Comparison of ENCODE assay signal across 8 cellular contexts in the genomic region with DNA sequence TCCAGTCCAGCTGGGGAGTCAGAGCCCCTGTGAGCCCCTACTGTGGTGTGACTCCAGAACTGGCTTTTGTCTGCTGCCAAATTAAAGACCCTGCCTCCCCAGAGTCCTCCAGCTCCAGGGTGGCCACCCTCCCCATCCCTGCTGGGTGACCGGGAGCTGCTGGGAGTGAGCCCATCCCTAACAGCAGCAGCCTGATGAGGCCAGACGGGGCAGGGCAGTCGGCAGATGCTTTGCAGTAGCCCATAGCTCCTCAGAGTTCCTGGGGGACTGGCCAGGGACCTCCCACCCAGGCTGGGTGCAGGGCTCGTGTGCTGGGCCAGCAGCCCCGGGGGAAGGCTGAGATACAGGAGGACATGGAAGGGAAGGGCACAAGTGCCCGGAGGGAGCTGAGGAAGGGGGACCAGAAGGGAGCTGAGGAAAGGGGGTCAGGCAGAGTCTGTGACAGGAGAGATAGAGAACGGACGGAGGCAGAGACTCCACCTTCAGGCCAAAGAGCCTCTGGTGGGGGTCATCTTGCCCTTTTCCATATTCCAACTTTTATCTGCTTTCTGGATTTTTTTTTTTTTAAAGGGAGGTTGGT. TPM values are rescaled to one million over a fixed set of nuclear protein-coding genes. Genes with fewer than 3 reads are reported as not detected.
DNase-seq lines count a peak whose midpoint lies in the region; TF ChIP-seq lines count a peak whose summit lies in the region.

No MANE protein-coding gene starts in this region.

- no peak for TF ChIP-seq POLR2A in erythroblast (IDR thresholded peaks at IDR 0.05; ENCODE audit: low read length)

- H3K4me3 ChIP-seq in ascending aorta (peak overlapping the region; percentile 49 to 72), subcutaneous abdominal adipose tissue (ENCODE audit: low read depth in 1 of 5, low read length in 5 of 5) (peak overlapping the region in 2 of 5 donors; percentile 60 to 71)

- H3K9ac ChIP-seq in subcutaneous abdominal adipose tissue (ENCODE audit: low read length in 5 of 5), result peak overlapping the region in 3 of 5 donors; percentile 30 to 57 (median 56)

- DNase-seq in NCI-H524 (lab: John Stamatoyannopoulos, UW), result peak; percentile 35 to 48
- no peak for DNase-seq in NCI-H524 treated with DMSO at 0.1 percent for 48 hours (lab: John Stamatoyannopoulos, UW)
- no peak for DNase-seq in ascending aorta (ENCODE audit: low spot score in 2 of 2)
- DNase-seq in erythroblast (lab: John Stamatoyannopoulos, UW), result no peak
- no peak for DNase-seq in COLO829 (ENCODE audit: low spot score)
- no peak for DNase-seq in globus pallidus (ENCODE audit: low spot score)

- peaks cover 20 to 21% of the 10 kb centered on the region in 2 donors for H3K4me1 ChIP-seq in ascending aorta
- H3K4me1 ChIP-seq in subcutaneous abdominal adipose tissue (ENCODE audit: control insufficient read depth in 5 of 5, insufficient read depth in 5 of 5, low read length in 5 of 5), result peaks cover 10 to 47% (median 38%) of the 10 kb centered on the region in 5 donors

- TF ChIP-seq CTCF in ascending aorta (IDR thresholded peaks at IDR 0.05), result no peak

- intact Hi-C loops in ascending aorta (cut with DNase I), result no loop called here

- H3K27me3 ChIP-seq in ascending aorta, result no peaks in the 10 kb centered on the region
- no peaks in the 10 kb centered on the region for H3K27me3 ChIP-seq in layer of hippocampus (ENCODE audit: control insufficient read depth, insufficient read depth, low read length)
- H3K27me3 ChIP-seq in subcutaneous abdominal adipose tissue (ENCODE audit: control insufficient read depth in 5 of 5, insufficient read depth in 4 of 5, low read length in 5 of 5), result no peaks in the 10 kb centered on the region

- peak overlapping the region; percentile 76 to 86 for H3K27ac ChIP-seq in ascending aorta
- H3K27ac ChIP-seq in layer of hippocampus (ENCODE audit: low read depth, low read length), result peak overlapping the region; percentile 75
- H3K27ac ChIP-seq in subcutaneous abdominal adipose tissue (ENCODE audit: low read depth, low read length), result no peak overlapping the region

- H3K9me3 ChIP-seq in ascending aorta, result no peaks in the 10 kb centered on the region
- no peaks in the 10 kb centered on the region for H3K9me3 ChIP-seq in subcutaneous abdominal adipose tissue (ENCODE audit: control insufficient read depth in 5 of 5, low read length in 5 of 5)

- H3K36me3 ChIP-seq in ascending aorta (peaks cover 3 to 7% of the 10 kb centered on the region in 2 donors), subcutaneous abdominal adipose tissue (ENCODE audit: control insufficient read depth in 5 of 5, insufficient read depth in 5 of 5, low read length in 5 of 5) (peaks cover 0 to 14% (median 6%) of the 10 kb centered on the region in 5 donors)

RNA-seq across cellular contexts. Expression of a gene that starts 12.7 kb away (rescaled TPM):
- 2.0 TPM for total RNA-seq in ascending aorta

Comparison
In these comparisons a context has a peak if more than half of its experiments do, and no peak if none do; other contexts are left out.
1. DNase-seq: peak in NCI-H524 (2 of 2); none in NCI-H524 treated with DMSO at 0.1 percent for 48 hours (single experiment), ascending aorta (0 of 2), erythroblast (0 of 2), COLO829 (single experiment) and globus pallidus (single experiment).